In genomic region chr20:45436732-45437485, GRCh38 we compare ENCODE assay signal across 8 cellular contexts. TPM values are rescaled to one million over a fixed set of nuclear protein-coding genes. Genes with fewer than 3 reads are reported as not detected.
DNase-seq lines count a peak whose midpoint lies in the region; ATAC-seq and TF ChIP-seq lines count a peak whose summit lies in the region.

No MANE protein-coding gene starts in this region.

- H3K9me2 ChIP-seq in DOHH2 (replicated peaks; ENCODE audit: control insufficient read depth, low read length), result no peaks in the 10 kb centered on the region

- intact Hi-C loops in adrenal gland (cut with DNase I), result loop anchor here (2.0 to 5.0 kb wide), 2 partner anchors 64 to 120 kb away; no protein-coding TSS in a partner anchor
- intact Hi-C loops in left cardiac atrium (cut with DNase I), result loop anchor here (2.0 to 5.0 kb wide), 3 partner anchors 62 to 114 kb away; no protein-coding TSS in a partner anchor
- intact Hi-C loops in posterior vena cava (cut with DNase I), result loop anchor here in 1 of 2 donors (5.0 kb wide), 2 partner anchors 75 to 115 kb away; partner anchors contain the start of gene SYS1

- H3K36me3 ChIP-seq in DOHH2 (ENCODE audit: control insufficient read depth, low read length) (peaks cover 13% of the 10 kb centered on the region), H7 (replicated peaks; ENCODE audit: control insufficient read depth, insufficient read depth, low read length) (no peaks in the 10 kb centered on the region), adrenal gland (replicated peaks in 1 of 2) (no peaks in the 10 kb centered on the region)

- TF ChIP-seq CTCF in DOHH2 (IDR thresholded peaks at IDR 0.05; ENCODE audit: low read depth, low read length, poor library complexity, severe bottlenecking), result peak; percentile 92
- TF ChIP-seq CTCF in adrenal gland (IDR thresholded peaks at IDR 0.05), result peak; percentile 85 to 98 (median 96)
- peak; percentile 95 for TF ChIP-seq CTCF in type B pancreatic cell (conservative IDR thresholded peaks at IDR 0.05)

- H3K27me3 ChIP-seq in DOHH2 (ENCODE audit: control insufficient read depth, low read length) (no peaks in the 10 kb centered on the region), H7 (ENCODE audit: control insufficient read depth, insufficient read depth, low read length) (peaks cover 3% of the 10 kb centered on the region; the same call in 1 of the 2 replicates), adrenal gland (no peaks in the 10 kb centered on the region)

- H3K4me2 ChIP-seq in DOHH2 (ENCODE audit: low read length), result peak overlapping the region; percentile 92

- peak; percentile 97 to 98 for ATAC-seq in left cardiac atrium

- H3K9me3 Mint-ChIP-seq in type B pancreatic cell, result no peaks in the 10 kb centered on the region

- no peaks in the 10 kb centered on the region for H3K4me1 Mint-ChIP-seq in type B pancreatic cell (ENCODE audit: unreplicated experiment)

- DNase-seq in H7 (peak; percentile 92), NAMALWA (ENCODE audit: low spot score) (peak; percentile 83), T follicular helper cell (ENCODE audit: low read depth) (peak; percentile 79), adrenal gland (peak; percentile 88 to 96 (median 91)), left cardiac atrium (peak; percentile 91), posterior vena cava (ENCODE audit: low spot score) (peak; percentile 97), type B pancreatic cell (ENCODE audit: extremely low spot score, unreplicated experiment) (peak; percentile 86)

- H3K79me2 ChIP-seq in DOHH2 (ENCODE audit: control insufficient read depth, low read length), result no peaks in the 10 kb centered on the region

- peaks cover 8% of the 10 kb centered on the region for H3F3A ChIP-seq in DOHH2 (ENCODE audit: control insufficient read depth, insufficient read depth)

- 9 to 36% (median 15%) methylated on average over 9 to 33 of the region's 33 CpGs for WGBS in adrenal gland, 4 donors

- H3K4me3 Mint-ChIP-seq in type B pancreatic cell, result peak overlapping the region; percentile 87

- H3K27ac ChIP-seq in DOHH2 (ENCODE audit: low read depth, low read length), result no peak overlapping the region
- H3K27ac ChIP-seq in adrenal gland, result peak overlapping the region in 3 of 5 donors; percentile 64 to 82 (median 75)

- H3K27me3 Mint-ChIP-seq in type B pancreatic cell, result no peaks in the 10 kb centered on the region

- H3K27ac Mint-ChIP-seq in type B pancreatic cell, result peak overlapping the region; percentile 50

- H4K20me1 ChIP-seq in DOHH2 (ENCODE audit: control insufficient read depth, insufficient read depth, low read depth, low read length), result no peaks in the 10 kb centered on the region

- peaks cover 3% of the 10 kb centered on the region for H3K36me3 Mint-ChIP-seq in type B pancreatic cell

- peak in 1 of 2 donors; percentile 18 for TF ChIP-seq POLR2A in adrenal gland (IDR thresholded peaks at IDR 0.05)

- peaks cover 39% of the 10 kb centered on the region for H3K4me1 ChIP-seq in DOHH2 (ENCODE audit: control insufficient read depth, low read length)
- no peaks in the 10 kb centered on the region for H3K4me1 ChIP-seq in adrenal gland (replicated peaks in 1 of 2)

- H3K4me3 ChIP-seq in DOHH2 (ENCODE audit: low read length) (peak overlapping the region; percentile 78), H7 (ENCODE audit: insufficient read depth, low read depth, low read length) (peak overlapping the region; percentile 43), adrenal gland (peak overlapping the region; percentile 7 to 69 (median 42))

- no peaks in the 10 kb centered on the region for H3K9me3 ChIP-seq in DOHH2 (ENCODE audit: control insufficient read depth, insufficient read depth, low read length)
- H3K9me3 ChIP-seq in adrenal gland (replicated peaks in 1 of 3), result no peaks in the 10 kb centered on the region

RNA-seq across cellular contexts. Expression of gene PIGT, which starts 21.0 kb away (rescaled TPM):
- 67.9 and 70.5 TPM in 2 replicates for total RNA-seq in H7 (2014; rRNA removed; shearing (Covaris generic))
- total RNA-seq in adrenal gland, result 100 to 1,000 TPM in 6 of 8 donors, 10 to 100 TPM in 2; 76.0 to 202 (median 119) TPM
- polyA plus RNA-seq in adrenal gland, result 100 to 1,000 TPM in 1 of 3 donors, 10 to 100 TPM in 2; 45.2 to 121 (median 99.7) TPM
- total RNA-seq in left cardiac atrium, result 100 to 1,000 TPM; 104 to 129 TPM
- total RNA-seq in posterior vena cava, result 100 to 1,000 TPM; 120 to 138 TPM
- 70.1 and 80.6 TPM in 2 replicates for total RNA-seq in type B pancreatic cell (ENCODE audit: low replicate concordance)

RNA-seq across cellular contexts. Expression of gene DBNDD2, which starts 28.8 kb away (rescaled TPM):
- 12.5 and 23.4 TPM in 2 replicates for total RNA-seq in H7 (2014; rRNA removed; shearing (Covaris generic))
- total RNA-seq in adrenal gland (10 to 100 TPM; 16.5 to 71.1 (median 31.5) TPM), left cardiac atrium (100 to 1,000 TPM; 177 to 200 TPM), posterior vena cava (100 to 1,000 TPM; 119 to 141 TPM), type B pancreatic cell (ENCODE audit: low replicate concordance) (12.8 and 25.5 TPM in 2 replicates)
- 10 to 100 TPM; 21.6 to 52.1 (median 34.8) TPM for polyA plus RNA-seq in adrenal gland

RNA-seq across cellular contexts. Expression of gene WFDC2, which starts 32.6 kb away (rescaled TPM):
- 10.0 and 16.5 TPM in 2 replicates for total RNA-seq in H7 (2014; rRNA removed; shearing (Covaris generic))
- under 1 TPM in 1 of 8 donors, not detected in 7; 0.42 TPM for total RNA-seq in adrenal gland
- polyA plus RNA-seq in adrenal gland, result 1 to 10 TPM in 2 of 3 donors, under 1 TPM in 1; 0.37 to 1.9 (median 1.6) TPM
- 1 to 10 TPM in 1 of 2 donors, under 1 TPM in 1; 0.52 to 6.9 TPM for total RNA-seq in left cardiac atrium
- 10 to 100 TPM; 38.0 to 57.7 TPM for total RNA-seq in posterior vena cava
- 64.4 and 98.9 TPM in 2 replicates for total RNA-seq in type B pancreatic cell (ENCODE audit: low replicate concordance)

RNA-seq across cellular contexts. Expression of gene TP53TG5, which starts 58.8 kb away (rescaled TPM):
- total RNA-seq in H7 (2014; rRNA removed; shearing (Covaris generic)), result not detected in 2 replicates
- under 1 TPM in 3 of 8 donors, not detected in 5; 0.24 to 0.78 (median 0.65) TPM for total RNA-seq in adrenal gland
- polyA plus RNA-seq in adrenal gland, result under 1 TPM in 1 of 3 donors, not detected in 2; 0.33 TPM
- total RNA-seq in left cardiac atrium, result 1 to 10 TPM in 1 of 2 donors, under 1 TPM in 1; 0.68 to 2.0 TPM
- total RNA-seq in posterior vena cava, result 1 to 10 TPM; 1.4 to 2.0 TPM
- total RNA-seq in type B pancreatic cell (ENCODE audit: low replicate concordance), result 0.57 TPM in 1 of 2 replicates, not detected in the other
